ENCODE assay signal across 9 cellular contexts in genomic region chr16:30353438-30354129, GRCh38. TPM values are rescaled to one million over a fixed set of nuclear protein-coding genes. Genes with fewer than 3 reads are reported as not detected.
DNase-seq lines count a peak whose midpoint lies in the region; ATAC-seq and TF ChIP-seq lines count a peak whose summit lies in the region.
"Had no signal": no experiment of that assay in that cellular context is flagged by ENCODE, and none has a peak within 500 bp of the region (broad histone marks: within the 10 kb centered on the region; RNA-seq: fewer than 3 reads in every experiment).

No MANE protein-coding gene starts in this region.

- peak overlapping the region in 1 of 2 experiments; percentile 99; a peak in 2 of 4 replicates for H3K4me3 ChIP-seq in DND-41 (ENCODE audit: low read depth in 1 of 2, low read length in 2 of 2)
- peak overlapping the region in 2 of 4 donors; percentile 68 to 71 for H3K4me3 ChIP-seq in Peyer's patch
- H3K4me3 ChIP-seq in esophagus muscularis mucosa = peak overlapping the region in 2 of 4 donors; percentile 72 to 98
- H3K4me3 ChIP-seq in retinal pigment epithelial cell (ENCODE audit: low read length) = peak overlapping the region; percentile 97

- peaks cover 25% of the 10 kb centered on the region for H4K20me1 ChIP-seq in DND-41 (ENCODE audit: insufficient read depth, low read length)

- peak overlapping the region; percentile 99 for H3K4me2 ChIP-seq in DND-41 (ENCODE audit: insufficient read depth, low read length)

- H3K27ac ChIP-seq in DND-41 (ENCODE audit: low read length) (peak overlapping the region; percentile 95; the same call in 1 of the 2 replicates), Peyer's patch (peak overlapping the region in 3 of 4 donors; percentile 86 to 98 (median 93)), esophagus muscularis mucosa (replicated peaks in 1 of 4) (peak overlapping the region; percentile 90 to 99 (median 92))

- no peak for TF ChIP-seq CTCF in DND-41 (IDR thresholded peaks at IDR 0.05; ENCODE audit: borderline replicate concordance, extremely low read depth, low read length, poor library complexity, severe bottlenecking)
- TF ChIP-seq CTCF in Peyer's patch (IDR thresholded peaks at IDR 0.05) = no peak
- TF ChIP-seq CTCF in esophagus muscularis mucosa (IDR thresholded peaks at IDR 0.05) = no peak
- no peak for TF ChIP-seq CTCF in retinal pigment epithelial cell (conservative IDR thresholded peaks at IDR 0.05; ENCODE audit: low read depth, low read length)

- no peak for TF ChIP-seq EP300 in esophagus muscularis mucosa (IDR thresholded peaks at IDR 0.05)

- 89% methylated on average over 19 of the region's 23 CpGs for WGBS in esophagus muscularis mucosa

- H3K9me3 ChIP-seq in DND-41 (ENCODE audit: insufficient read depth, low read length, severe bottlenecking) (no peaks in the 10 kb centered on the region), Peyer's patch (no peaks in the 10 kb centered on the region), esophagus muscularis mucosa (no peaks in the 10 kb centered on the region)

- TF ChIP-seq POLR2A in Peyer's patch (IDR thresholded peaks at IDR 0.05) (no peak), esophagus muscularis mucosa (IDR thresholded peaks at IDR 0.05; ENCODE audit: low read depth) (no peak)

- H3K4me1 ChIP-seq in DND-41 (ENCODE audit: insufficient read depth, low read length) (peaks cover 45% of the 10 kb centered on the region), Peyer's patch (peaks cover 0 to 62% (median 12%) of the 10 kb centered on the region in 4 donors), esophagus muscularis mucosa (peaks cover 39 to 58% (median 52%) of the 10 kb centered on the region in 4 donors)

- H3K9ac ChIP-seq in DND-41 (ENCODE audit: low read depth, low read length) = peak overlapping the region; percentile 87

- H3K79me2 ChIP-seq in DND-41 (ENCODE audit: insufficient read depth, low read length) = peaks cover 32% of the 10 kb centered on the region

- intact Hi-C loops in esophagus muscularis mucosa (cut with DNase I) = loop anchor here (10.0 kb wide), 1 partner anchor 51 kb away; the partner anchor contains the start of gene ZNF771

- H2AFZ ChIP-seq in DND-41 (ENCODE audit: low read depth, low read length) = no peak overlapping the region

- DNase-seq in DND-41 = no peak
- DNase-seq in Peyer's patch = peak in 1 of 3 donors; percentile 48
- no peak for DNase-seq in esophagus muscularis mucosa (ENCODE audit: extremely low spot score)
- DNase-seq in retinal pigment epithelial cell (ENCODE audit: low read depth) = no peak
- no peak for DNase-seq in AML-193 (lab: John Stamatoyannopoulos, UW)
- DNase-seq in left lobe of liver (ENCODE audit: low spot score) = no peak
- DNase-seq in hippocampal formation (lab: John Stamatoyannopoulos, UW) = no peak
- DNase-seq: SW 1271 had no signal

- H3K36me3 ChIP-seq in DND-41 (ENCODE audit: insufficient read depth, low read length) = peaks cover 64% of the 10 kb centered on the region
- peaks cover 0 to 54% (median 0%) of the 10 kb centered on the region in 3 donors for H3K36me3 ChIP-seq in Peyer's patch
- peaks cover 20 to 65% (median 55%) of the 10 kb centered on the region in 4 donors for H3K36me3 ChIP-seq in esophagus muscularis mucosa

- ATAC-seq in DND-41 (ENCODE audit: insufficient read depth, low read depth) (no peak), left lobe of liver (no peak), GM21737 (IDR thresholded peaks at IDR 0.05; ENCODE audit: unreplicated experiment) (no peak)

- H3K27me3 ChIP-seq in DND-41 (ENCODE audit: insufficient read depth, low read length, poor library complexity) = no peaks in the 10 kb centered on the region
- H3K27me3 ChIP-seq in Peyer's patch = no peaks in the 10 kb centered on the region
- H3K27me3 ChIP-seq in esophagus muscularis mucosa = no peaks in the 10 kb centered on the region

RNA-seq across cellular contexts. Expression of gene CD2BP2, which starts 1.5 kb away (rescaled TPM):
- total RNA-seq in Peyer's patch (10 to 100 TPM; 32.2 to 39.9 (median 35.3) TPM), esophagus muscularis mucosa (10 to 100 TPM; 24.9 to 63.9 (median 41.8) TPM), left lobe of liver (15.4 TPM)

RNA-seq across cellular contexts. Expression of gene TBC1D10B, which starts 16.7 kb away (rescaled TPM):
- total RNA-seq in Peyer's patch (10 to 100 TPM; 37.1 to 58.2 (median 48.9) TPM), esophagus muscularis mucosa (10 to 100 TPM; 21.2 to 41.5 (median 29.4) TPM), left lobe of liver (14.1 TPM)

RNA-seq across cellular contexts. Expression of gene MYL11, which starts 21.0 kb away (rescaled TPM):
- total RNA-seq in Peyer's patch = not detected
- not detected for total RNA-seq in esophagus muscularis mucosa
- total RNA-seq in left lobe of liver = not detected

RNA-seq across cellular contexts. Expression of gene SEPTIN1, which starts 28.8 kb away (rescaled TPM):
- 10 to 100 TPM in 2 of 4 donors, 1 to 10 TPM in 2; 7.2 to 65.2 (median 9.8) TPM for total RNA-seq in Peyer's patch
- 1 to 10 TPM in 2 of 4 donors, under 1 TPM in 2; 0.86 to 2.5 (median 1.4) TPM for total RNA-seq in esophagus muscularis mucosa
- total RNA-seq in left lobe of liver = 1.4 TPM

RNA-seq across cellular contexts. Expression of gene ZNF48, which starts 41.6 kb away (rescaled TPM):
- total RNA-seq in Peyer's patch (1 to 10 TPM; 4.2 to 9.7 (median 7.1) TPM), esophagus muscularis mucosa (10 to 100 TPM in 3 of 4 donors, 1 to 10 TPM in 1; 8.3 to 17.6 (median 12.8) TPM), left lobe of liver (5.4 TPM)
